ENCODE assay signal across 1 cellular context in the genomic region with DNA sequence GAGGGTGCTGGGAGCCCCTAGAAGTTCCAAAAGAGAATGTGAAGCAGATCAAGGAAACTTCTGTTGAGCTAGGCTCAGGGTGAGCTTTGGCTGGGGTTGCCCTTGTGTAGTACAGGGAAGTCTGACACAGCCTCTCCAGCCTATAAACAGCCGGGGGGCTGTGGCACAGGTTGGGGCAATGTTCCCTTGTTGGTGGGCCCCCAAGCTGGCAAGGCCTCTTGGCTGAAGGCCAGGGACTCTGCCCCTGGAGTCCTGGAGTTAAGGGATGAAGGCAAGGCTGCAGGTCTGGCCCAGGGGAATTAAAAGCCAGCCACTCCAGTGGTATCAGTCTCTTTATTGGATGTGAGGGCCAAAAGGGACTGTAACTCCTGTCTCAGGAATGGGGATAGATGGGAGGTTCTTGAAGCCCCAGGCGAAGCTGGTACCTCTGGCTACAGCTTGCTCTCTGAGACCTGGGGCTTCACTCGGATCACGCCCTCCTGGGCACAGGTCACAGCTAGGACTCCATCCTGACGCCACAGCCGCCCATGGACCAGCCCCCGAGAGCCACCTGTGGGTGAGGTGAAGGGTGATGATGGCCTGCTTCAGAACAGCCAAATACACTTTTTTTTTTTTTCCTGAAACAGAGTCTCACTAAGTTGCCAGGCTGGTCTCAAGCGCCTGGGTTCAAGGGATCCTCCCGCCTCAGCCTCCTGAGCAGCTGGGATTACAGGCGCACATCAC.
TF ChIP-seq lines count a peak whose summit lies in the region.

No MANE protein-coding gene starts in this region.

TF ChIP-seq in GM12878, 131 proteins besides CTCF, POLR2A, EP300 and RAD21:
- no peak for TF ChIP-seq SMAD5 (IDR thresholded peaks at IDR 0.05; ENCODE audit: low read depth)
- TF ChIP-seq CHD2 (IDR thresholded peaks at IDR 0.05; ENCODE audit: borderline replicate concordance, low read depth, low read length) = no peak
- TF ChIP-seq TARDBP (IDR thresholded peaks at IDR 0.05; ENCODE audit: borderline replicate concordance) = no peak
- TF ChIP-seq, protein P1, sequence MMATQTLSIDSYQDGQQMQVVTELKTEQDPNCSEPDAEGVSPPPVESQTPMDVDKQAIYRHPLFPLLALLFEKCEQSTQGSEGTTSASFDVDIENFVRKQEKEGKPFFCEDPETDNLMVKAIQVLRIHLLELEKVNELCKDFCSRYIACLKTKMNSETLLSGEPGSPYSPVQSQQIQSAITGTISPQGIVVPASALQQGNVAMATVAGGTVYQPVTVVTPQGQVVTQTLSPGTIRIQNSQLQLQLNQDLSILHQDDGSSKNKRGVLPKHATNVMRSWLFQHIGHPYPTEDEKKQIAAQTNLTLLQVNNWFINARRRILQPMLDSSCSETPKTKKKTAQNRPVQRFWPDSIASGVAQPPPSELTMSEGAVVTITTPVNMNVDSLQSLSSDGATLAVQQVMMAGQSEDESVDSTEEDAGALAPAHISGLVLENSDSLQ (IDR thresholded peaks at IDR 0.05) = no peak
- no peak for TF ChIP-seq EGR1 (IDR thresholded peaks at IDR 0.05; ENCODE audit: borderline replicate concordance in 1 of 2, low read depth in 2 of 2, low read length in 2 of 2)
- TF ChIP-seq MXI1 (IDR thresholded peaks at IDR 0.05; ENCODE audit: low read depth, low read length) = no peak
- no peak for TF ChIP-seq ZNF24 (IDR thresholded peaks at IDR 0.05)
